In the genomic region with DNA sequence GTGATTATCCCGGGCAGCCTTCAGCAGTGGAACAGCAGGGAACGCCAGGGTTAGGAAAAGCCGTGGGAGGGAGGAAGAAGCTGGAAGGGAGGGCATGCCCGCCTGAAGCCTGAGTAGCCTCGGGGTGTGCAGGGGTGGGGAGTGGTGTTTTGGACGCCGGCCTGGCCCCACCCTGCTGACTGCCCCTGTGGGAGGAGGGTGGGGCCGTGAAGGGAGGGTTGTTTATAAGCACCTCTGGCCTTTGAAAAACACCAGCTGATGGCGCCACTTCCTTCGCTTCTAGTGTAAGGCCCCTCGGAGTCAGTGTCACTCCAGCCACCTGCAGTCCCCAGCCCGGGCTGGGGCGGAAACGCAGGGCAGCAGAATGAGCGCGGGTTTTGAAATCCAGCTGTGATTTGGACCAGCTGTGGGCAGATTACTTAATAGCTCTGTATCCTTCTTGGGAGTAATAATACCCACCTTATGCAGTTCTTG, we compare ENCODE assay signal across 1 cellular context.
TF ChIP-seq lines count a peak whose summit lies in the region.

No MANE protein-coding gene starts in this region.

TF ChIP-seq in K562, 482 proteins besides CTCF, POLR2A, EP300 and RAD21:
- TF ChIP-seq FOXK2 (conservative IDR thresholded peaks at IDR 0.05 in 1 of 2, IDR thresholded peaks at IDR 0.05 in 1 of 2; ENCODE audit: low read depth in 2 of 2) (peak; percentile 56 to 57; a peak in 2 of 4 replicates), RB1 (IDR thresholded peaks at IDR 0.05; ENCODE audit: low read depth) (0 out of 2 replicates have a peak, but pooled peaks have one; percentile 39), MAFK (IDR thresholded peaks at IDR 0.05; ENCODE audit: low read length) (no peak), VEZF1 (CRISPR knock-in tag; IDR thresholded peaks at IDR 0.05) (peak; percentile 29; the same call in 1 of the 2 replicates), MAZ (CRISPR knock-in tag; conservative IDR thresholded peaks at IDR 0.05 in 1 of 2, IDR thresholded peaks at IDR 0.05 in 1 of 2) (peak in 1 of 2 experiments; percentile 65; a peak in 2 of 4 replicates), MAFF (IDR thresholded peaks at IDR 0.05; ENCODE audit: low read length) (no peak)
- TF ChIP-seq, protein P1, sequence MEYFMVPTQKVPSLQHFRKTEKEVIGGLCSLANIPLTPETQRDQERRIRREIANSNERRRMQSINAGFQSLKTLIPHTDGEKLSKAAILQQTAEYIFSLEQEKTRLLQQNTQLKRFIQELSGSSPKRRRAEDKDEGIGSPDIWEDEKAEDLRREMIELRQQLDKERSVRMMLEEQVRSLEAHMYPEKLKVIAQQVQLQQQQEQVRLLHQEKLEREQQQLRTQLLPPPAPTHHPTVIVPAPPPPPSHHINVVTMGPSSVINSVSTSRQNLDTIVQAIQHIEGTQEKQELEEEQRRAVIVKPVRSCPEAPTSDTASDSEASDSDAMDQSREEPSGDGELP (CRISPR knock-in tag; IDR thresholded peaks at IDR 0.05; ENCODE audit: borderline replicate concordance) = peak; percentile 64; the same call in 1 of the 2 replicates
- TF ChIP-seq, protein P2, sequence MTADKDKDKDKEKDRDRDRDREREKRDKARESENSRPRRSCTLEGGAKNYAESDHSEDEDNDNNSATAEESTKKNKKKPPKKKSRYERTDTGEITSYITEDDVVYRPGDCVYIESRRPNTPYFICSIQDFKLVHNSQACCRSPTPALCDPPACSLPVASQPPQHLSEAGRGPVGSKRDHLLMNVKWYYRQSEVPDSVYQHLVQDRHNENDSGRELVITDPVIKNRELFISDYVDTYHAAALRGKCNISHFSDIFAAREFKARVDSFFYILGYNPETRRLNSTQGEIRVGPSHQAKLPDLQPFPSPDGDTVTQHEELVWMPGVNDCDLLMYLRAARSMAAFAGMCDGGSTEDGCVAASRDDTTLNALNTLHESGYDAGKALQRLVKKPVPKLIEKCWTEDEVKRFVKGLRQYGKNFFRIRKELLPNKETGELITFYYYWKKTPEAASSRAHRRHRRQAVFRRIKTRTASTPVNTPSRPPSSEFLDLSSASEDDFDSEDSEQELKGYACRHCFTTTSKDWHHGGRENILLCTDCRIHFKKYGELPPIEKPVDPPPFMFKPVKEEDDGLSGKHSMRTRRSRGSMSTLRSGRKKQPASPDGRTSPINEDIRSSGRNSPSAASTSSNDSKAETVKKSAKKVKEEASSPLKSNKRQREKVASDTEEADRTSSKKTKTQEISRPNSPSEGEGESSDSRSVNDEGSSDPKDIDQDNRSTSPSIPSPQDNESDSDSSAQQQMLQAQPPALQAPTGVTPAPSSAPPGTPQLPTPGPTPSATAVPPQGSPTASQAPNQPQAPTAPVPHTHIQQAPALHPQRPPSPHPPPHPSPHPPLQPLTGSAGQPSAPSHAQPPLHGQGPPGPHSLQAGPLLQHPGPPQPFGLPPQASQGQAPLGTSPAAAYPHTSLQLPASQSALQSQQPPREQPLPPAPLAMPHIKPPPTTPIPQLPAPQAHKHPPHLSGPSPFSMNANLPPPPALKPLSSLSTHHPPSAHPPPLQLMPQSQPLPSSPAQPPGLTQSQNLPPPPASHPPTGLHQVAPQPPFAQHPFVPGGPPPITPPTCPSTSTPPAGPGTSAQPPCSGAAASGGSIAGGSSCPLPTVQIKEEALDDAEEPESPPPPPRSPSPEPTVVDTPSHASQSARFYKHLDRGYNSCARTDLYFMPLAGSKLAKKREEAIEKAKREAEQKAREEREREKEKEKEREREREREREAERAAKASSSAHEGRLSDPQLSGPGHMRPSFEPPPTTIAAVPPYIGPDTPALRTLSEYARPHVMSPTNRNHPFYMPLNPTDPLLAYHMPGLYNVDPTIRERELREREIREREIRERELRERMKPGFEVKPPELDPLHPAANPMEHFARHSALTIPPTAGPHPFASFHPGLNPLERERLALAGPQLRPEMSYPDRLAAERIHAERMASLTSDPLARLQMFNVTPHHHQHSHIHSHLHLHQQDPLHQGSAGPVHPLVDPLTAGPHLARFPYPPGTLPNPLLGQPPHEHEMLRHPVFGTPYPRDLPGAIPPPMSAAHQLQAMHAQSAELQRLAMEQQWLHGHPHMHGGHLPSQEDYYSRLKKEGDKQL (CRISPR knock-in tag; IDR thresholded peaks at IDR 0.05; ENCODE audit: borderline replicate concordance) = no peak
- TF ChIP-seq, protein P3, sequence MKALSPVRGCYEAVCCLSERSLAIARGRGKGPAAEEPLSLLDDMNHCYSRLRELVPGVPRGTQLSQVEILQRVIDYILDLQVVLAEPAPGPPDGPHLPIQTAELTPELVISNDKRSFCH (CRISPR knock-in tag; IDR thresholded peaks at IDR 0.05) = no peak
- TF ChIP-seq, protein P3 (tag; IDR thresholded peaks at IDR 0.05) = no peak
